15 cellular contexts compared by ENCODE assay signal in genomic region chr14:64112859-64113258, GRCh38.
DNase-seq lines count a peak whose midpoint lies in the region; ATAC-seq and TF ChIP-seq lines count a peak whose summit lies in the region.
"Had no signal": no experiment of that assay in that cellular context is flagged by ENCODE, and none has a peak within 500 bp of the region (broad histone marks: within the 10 kb centered on the region; RNA-seq: fewer than 3 reads in every experiment).

No MANE protein-coding gene starts in this region.

- 80% methylated on average over 10 of the region's 10 CpGs for WGBS in suprapubic skin

- H3K27me3 Mint-ChIP-seq in chondrocyte (ENCODE audit: low read depth) = no peaks in the 10 kb centered on the region

- intact Hi-C loops in ascending aorta (cut with DNase I) = loop anchor here (10.0 kb wide), 1 partner anchor 218 kb away; no protein-coding TSS in a partner anchor

- DNase-seq in NCI-H1105 (lab: John Stamatoyannopoulos, UW) = peak; percentile 3
- peak in 1 of 2 donors; percentile 69 for DNase-seq in ascending aorta (ENCODE audit: low spot score in 2 of 2)
- DNase-seq in left kidney (ENCODE audit: low read depth, low spot score) = peak; percentile 16
- no peak for DNase-seq in suprapubic skin (ENCODE audit: low spot score in 2 of 2)
- no peak for DNase-seq in chondrocyte (ENCODE audit: low spot score)
- DNase-seq in effector CD8-positive, alpha-beta T cell (lab: John Stamatoyannopoulos, UW) = no peak
- DNase-seq in HuH-7 (ENCODE audit: low spot score) = no peak
- DNase-seq: activated CD4-positive, CD25-positive, alpha-beta regulatory T cell treated with anti-CD3 and anti-CD28 coated beads, Interleukin-2, amount 50 U/mL, for 72 hours; Caco-2; mesendoderm; sigmoid colon; SK-N-SH had no signal

- H3K36me3 ChIP-seq in ascending aorta (peaks cover 4 to 9% of the 10 kb centered on the region in 2 donors), suprapubic skin (peaks cover 44% of the 10 kb centered on the region)

- no peak for TF ChIP-seq POLR2A in suprapubic skin (IDR thresholded peaks at IDR 0.05)

- H3K27ac Mint-ChIP-seq in chondrocyte (ENCODE audit: unreplicated experiment) = no peak overlapping the region
- H3K27ac Mint-ChIP-seq: activated T-helper 1 cell treated with anti-CD3 and anti-CD28 coated beads, Interleukin-12 subunit alpha, Interleukin-12 subunit beta, Interleukin-2, Interleukin-4 antibody, amounts not matched to agents 30 ng/mL and 10 ng/mL and 1 ng/mL, durations not matched to agents 14 hours and 24 hours and 36 hours had no signal

- no peak for TF ChIP-seq EP300 in suprapubic skin (IDR thresholded peaks at IDR 0.05)

- peak overlapping the region; percentile 90 to 96 for H3K27ac ChIP-seq in ascending aorta
- H3K27ac ChIP-seq in suprapubic skin = peak overlapping the region; percentile 23
- H3K27ac ChIP-seq: HL-60, sigmoid colon had no signal

- ATAC-seq in GM21723 (IDR thresholded peaks at IDR 0.05; ENCODE audit: unreplicated experiment) = no peak

- peaks cover 17% of the 10 kb centered on the region for H3K4me1 Mint-ChIP-seq in chondrocyte (ENCODE audit: low read depth)

- no peaks in the 10 kb centered on the region for H3K9me3 ChIP-seq in ascending aorta
- H3K9me3 ChIP-seq in suprapubic skin = no peaks in the 10 kb centered on the region
- H3K9me3 ChIP-seq: Caco-2, sigmoid colon, SK-N-SH had no signal

- no peaks in the 10 kb centered on the region for H3K36me3 Mint-ChIP-seq in chondrocyte (ENCODE audit: low read depth)

- no peaks in the 10 kb centered on the region for H3K9me3 Mint-ChIP-seq in chondrocyte (ENCODE audit: low read depth)
- H3K9me3 Mint-ChIP-seq: activated T-helper 1 cell treated with anti-CD3 and anti-CD28 coated beads, Interleukin-12 subunit alpha, Interleukin-12 subunit beta, Interleukin-2, Interleukin-4 antibody, amounts not matched to agents 30 ng/mL and 10 ng/mL and 1 ng/mL, durations not matched to agents 14 hours and 24 hours and 36 hours had no signal

- H3K4me1 ChIP-seq in ascending aorta (peaks cover 7 to 52% of the 10 kb centered on the region in 2 donors), suprapubic skin (peaks cover 3% of the 10 kb centered on the region)
- H3K4me1 ChIP-seq: Caco-2, sigmoid colon had no signal

- no peak for TF ChIP-seq CTCF in ascending aorta (IDR thresholded peaks at IDR 0.05)
- no peak for TF ChIP-seq CTCF in suprapubic skin (IDR thresholded peaks at IDR 0.05)
- no peak for TF ChIP-seq CTCF in chondrocyte (IDR thresholded peaks at IDR 0.05)

- H3K27me3 ChIP-seq in ascending aorta = no peaks in the 10 kb centered on the region
- H3K27me3 ChIP-seq in suprapubic skin = no peaks in the 10 kb centered on the region
- H3K27me3 ChIP-seq: sigmoid colon had no signal

- H3K4me3 ChIP-seq in ascending aorta (peak overlapping the region in 1 of 2 donors; percentile 36), suprapubic skin (no peak overlapping the region)
- H3K4me3 ChIP-seq: sigmoid colon had no signal

- H3K4me3 Mint-ChIP-seq in chondrocyte (ENCODE audit: unreplicated experiment) = no peak overlapping the region
- H3K4me3 Mint-ChIP-seq: activated T-helper 1 cell treated with anti-CD3 and anti-CD28 coated beads, Interleukin-12 subunit alpha, Interleukin-12 subunit beta, Interleukin-2, Interleukin-4 antibody, amounts not matched to agents 30 ng/mL and 10 ng/mL and 1 ng/mL, durations not matched to agents 14 hours and 24 hours and 36 hours had no signal

Comparison
In these comparisons a context has a peak if more than half of its experiments do, and no peak if none do; other contexts are left out.
1. DNase-seq: peak in NCI-H1105 (single experiment) and left kidney (single experiment); none in suprapubic skin (0 of 2), chondrocyte (single experiment), effector CD8-positive, alpha-beta T cell (single experiment) and HuH-7 (single experiment).